10 cellular contexts compared by ENCODE assay signal in the genomic region with DNA sequence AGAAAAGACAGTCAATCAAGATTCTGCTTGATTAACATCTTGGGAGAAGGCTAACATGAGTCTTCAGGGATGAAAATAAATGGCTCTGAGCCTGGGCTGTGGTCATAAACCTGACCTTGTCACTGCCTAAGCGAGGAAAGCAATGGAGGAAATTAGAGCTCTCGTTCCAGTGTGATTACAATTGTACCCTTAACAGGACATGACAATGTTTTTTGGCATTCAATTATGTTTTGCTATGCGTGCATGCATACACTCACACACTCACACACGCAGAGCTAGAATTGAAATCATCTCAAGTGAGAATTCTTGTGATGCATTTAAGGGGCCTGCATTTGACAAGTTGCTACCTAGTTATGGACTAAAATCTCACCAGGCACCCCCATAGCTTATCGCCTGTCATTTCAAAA. TPM values are rescaled to one million over a fixed set of nuclear protein-coding genes. Genes with fewer than 3 reads are reported as not detected.
DNase-seq lines count a peak whose midpoint lies in the region; ATAC-seq and TF ChIP-seq lines count a peak whose summit lies in the region.
"Had no signal": no experiment of that assay in that cellular context is flagged by ENCODE, and none has a peak within 500 bp of the region (broad histone marks: within the 10 kb centered on the region; RNA-seq: fewer than 3 reads in every experiment).

No MANE protein-coding gene starts in this region.

- H3K9me3 ChIP-seq in right cardiac atrium (ENCODE audit: control insufficient read depth, low read length) (no peaks in the 10 kb centered on the region), upper lobe of left lung (no peaks in the 10 kb centered on the region)

- no peak for TF ChIP-seq EP300 in upper lobe of left lung (IDR thresholded peaks at IDR 0.05)

- no peak for TF ChIP-seq POLR2A in upper lobe of left lung (IDR thresholded peaks at IDR 0.05)

- peaks cover 2% of the 10 kb centered on the region for H3K27me3 ChIP-seq in right cardiac atrium (ENCODE audit: control insufficient read depth, insufficient read depth)
- H3K27me3 ChIP-seq in upper lobe of left lung = no peaks in the 10 kb centered on the region

- H3K4me1 ChIP-seq in right cardiac atrium (ENCODE audit: control insufficient read depth, insufficient read depth, low read length) (peaks cover 2% of the 10 kb centered on the region), upper lobe of left lung (peaks cover 0 to 19% (median 5%) of the 10 kb centered on the region in 4 donors)

- 24% methylated on average over 5 of the region's 5 CpGs for WGBS in right cardiac atrium
- 15% methylated on average over 5 of the region's 5 CpGs for WGBS in upper lobe of left lung, 2 donors

- H3K4me3 ChIP-seq in right cardiac atrium (ENCODE audit: low read length) = peak overlapping the region; percentile 5
- no peak overlapping the region for H3K4me3 ChIP-seq in choroid plexus epithelial cell (ENCODE audit: low read depth, low read length)
- H3K4me3 ChIP-seq in upper lobe of left lung = peak overlapping the region in 2 of 4 donors; percentile 23 to 24

- H3K36me3 ChIP-seq in upper lobe of left lung = no peaks in the 10 kb centered on the region

- no peak for TF ChIP-seq CTCF in choroid plexus epithelial cell (conservative IDR thresholded peaks at IDR 0.05; ENCODE audit: low read depth, low read length)
- no peak for TF ChIP-seq CTCF in upper lobe of left lung (IDR thresholded peaks at IDR 0.05)

- H3K27ac ChIP-seq in right cardiac atrium (ENCODE audit: low read length) = no peak overlapping the region
- H3K27ac ChIP-seq in upper lobe of left lung = peak overlapping the region; percentile 7 to 50 (median 27)

- DNase-seq in right cardiac atrium (no peak), cardiac septum (ENCODE audit: low spot score) (no peak), choroid plexus epithelial cell (ENCODE audit: low read depth) (peak; percentile 45), upper lobe of left lung (no peak), NCI-H748 (lab: John Stamatoyannopoulos, UW; ENCODE audit: unreplicated experiment) (no peak), NOMO-1 treated with DMSO at 0.1 percent for 48 hours (lab: John Stamatoyannopoulos, UW; ENCODE audit: unreplicated experiment) (no peak)
- DNase-seq: T1000 had no signal

- intact Hi-C loops in right cardiac atrium (cut with DNase I) = no loop called here
- intact Hi-C loops in cardiac septum (cut with DNase I) = no loop called here

- ATAC-seq in right cardiac atrium = peak in 1 of 2 donors; percentile 26
- peak; percentile 8 for ATAC-seq in HG03103 (IDR thresholded peaks at IDR 0.05; ENCODE audit: low read depth, unreplicated experiment)
- ATAC-seq in upper lobe of left lung (ENCODE audit: low FRiP score in 2 of 2) = no peak
- ATAC-seq in GM21786 (IDR thresholded peaks at IDR 0.05; ENCODE audit: unreplicated experiment) = no peak

RNA-seq across cellular contexts. Expression of a gene that starts 24.1 kb away (rescaled TPM):
- total RNA-seq in right cardiac atrium (not detected), cardiac septum (not detected), upper lobe of left lung (under 1 TPM in 3 of 6 donors, not detected in 3; 0.09 to 0.44 (median 0.10) TPM)
- not detected for polyA plus RNA-seq in right cardiac atrium

RNA-seq across cellular contexts. Expression of a gene that starts 34.4 kb away (rescaled TPM):
- not detected for total RNA-seq in right cardiac atrium
- polyA plus RNA-seq in right cardiac atrium = not detected
- total RNA-seq in cardiac septum = not detected
- not detected for total RNA-seq in upper lobe of left lung
- total RNA-seq: mucosa of gallbladder had no signal
